In genomic region chr2:185998562-185999070, GRCh38 we compare ENCODE assay signal across 29 cellular contexts.
"Had no signal": no experiment of that assay in that cellular context is flagged by ENCODE, and none has a peak within 500 bp of the region (broad histone marks: within the 10 kb centered on the region; RNA-seq: fewer than 3 reads in every experiment).

No MANE protein-coding gene starts in this region.

- H3K4me3 Mint-ChIP-seq: activated CD4-positive, alpha-beta T cell treated with anti-CD3 and anti-CD28 coated beads for 36 hours; activated CD4-positive, alpha-beta T cell treated with anti-CD3 and anti-CD28 coated beads, Interleukin-2, amount 10 ng/mL, durations not matched to agents 7 days and 5 days; activated CD8-positive, alpha-beta T cell treated with anti-CD3 and anti-CD28 coated beads, Interleukin-2, amount 10 ng/mL, durations not matched to agents 7 days and 5 days; activated naive CD4-positive, alpha-beta T cell treated with anti-CD3 and anti-CD28 coated beads, Interleukin-2, amount 50 U/mL, for 24 hours; activated naive CD8-positive, alpha-beta T cell treated with anti-CD3 and anti-CD28 coated beads, Interleukin-2, amount 10 ng/mL, durations not matched to agents 7 days and 5 days; activated T-cell treated with anti-CD3 and anti-CD28 coated beads, Interleukin-2, amount 50 U/mL, for 24 hours had no signal

- H3K4me3 ChIP-seq: adrenal gland, body of pancreas, Peyer's patch, SJSA1 had no signal

- H3K4me1 Mint-ChIP-seq: activated CD4-positive, alpha-beta T cell treated with anti-CD3 and anti-CD28 coated beads, Interleukin-2, amount 10 ng/mL, durations not matched to agents 7 days and 5 days; activated naive CD4-positive, alpha-beta T cell treated with anti-CD3 and anti-CD28 coated beads, Interleukin-2, amount 50 U/mL, for 24 hours; activated naive CD8-positive, alpha-beta T cell treated with anti-CD3 and anti-CD28 coated beads, Interleukin-2, amount 10 ng/mL, durations not matched to agents 7 days and 5 days had no signal

- DNase-seq: activated CD4-positive, alpha-beta T cell treated with anti-CD3 and anti-CD28 coated beads for 36 hours; activated CD4-positive, alpha-beta T cell treated with anti-CD3 and anti-CD28 coated beads, Interleukin-2, amount 10 ng/mL, durations not matched to agents 7 days and 5 days; activated CD4-positive, alpha-beta T cell treated with anti-CD3 and anti-CD28 coated beads, Interleukin-2, amount 50 U/mL, for 48 hours; activated CD8-positive, alpha-beta T cell treated with anti-CD3 and anti-CD28 coated beads, Interleukin-2, amount 10 ng/mL, durations not matched to agents 7 days and 5 days; activated gamma-delta T cell; activated naive CD4-positive, alpha-beta T cell treated with Interleukin-2 at 50 U/mL for 16 hours; activated naive CD8-positive, alpha-beta T cell treated with anti-CD3 and anti-CD28 coated beads, Interleukin-2, amount 10 ng/mL, durations not matched to agents 7 days and 5 days; activated T-cell treated with anti-CD3 and anti-CD28 coated beads, Interleukin-2, amount 50 U/mL, for 24 hours; adrenal gland; body of pancreas; caudate nucleus; cerebellar nuclear complex; NCI-H1092 treated with DMSO at 0.1 percent for 48 hours; NCI-H1417; NCI-H146; NCI-H187; NCI-H2081; NCI-H345; NCI-H524 treated with DMSO at 0.1 percent for 48 hours; PC-3; Peyer's patch; RPMI8226; SHP77 treated with DMSO at 0.1 percent for 48 hours; T-helper 1 cell; T-helper 2 cell; T-helper 9 cell had no signal

- H3K27ac Mint-ChIP-seq: activated CD4-positive, alpha-beta T cell treated with anti-CD3 and anti-CD28 coated beads for 36 hours; activated CD4-positive, alpha-beta T cell treated with anti-CD3 and anti-CD28 coated beads, Interleukin-2, amount 10 ng/mL, durations not matched to agents 7 days and 5 days; activated CD8-positive, alpha-beta T cell treated with anti-CD3 and anti-CD28 coated beads, Interleukin-2, amount 10 ng/mL, durations not matched to agents 7 days and 5 days; activated naive CD4-positive, alpha-beta T cell treated with anti-CD3 and anti-CD28 coated beads, Interleukin-2, amount 50 U/mL, for 24 hours; activated naive CD8-positive, alpha-beta T cell treated with anti-CD3 and anti-CD28 coated beads, Interleukin-2, amount 10 ng/mL, durations not matched to agents 7 days and 5 days; activated T-cell treated with anti-CD3 and anti-CD28 coated beads, Interleukin-2, amount 50 U/mL, for 24 hours; activated T-helper 2 cell treated with anti-CD3 and anti-CD28 coated beads, Interferon-gamma antibody, Interleukin-2, Interleukin-4, amounts not matched to agents 10 μg/mL and 5 μg/mL and 100 μg/mL, durations not matched to agents 14 hours and 24 hours and 36 hours had no signal

- H3K9me3 Mint-ChIP-seq: activated CD4-positive, alpha-beta T cell treated with anti-CD3 and anti-CD28 coated beads, Interleukin-2, amount 10 ng/mL, durations not matched to agents 7 days and 5 days; activated T-cell treated with anti-CD3 and anti-CD28 coated beads, Interleukin-2, amount 50 U/mL, for 24 hours; activated T-helper 2 cell treated with anti-CD3 and anti-CD28 coated beads, Interferon-gamma antibody, Interleukin-2, Interleukin-4, amounts not matched to agents 10 μg/mL and 5 μg/mL and 100 μg/mL, durations not matched to agents 14 hours and 24 hours and 36 hours had no signal

- H3K27me3 Mint-ChIP-seq: activated CD4-positive, alpha-beta T cell treated with anti-CD3 and anti-CD28 coated beads for 36 hours; activated CD4-positive, alpha-beta T cell treated with anti-CD3 and anti-CD28 coated beads, Interleukin-2, amount 10 ng/mL, durations not matched to agents 7 days and 5 days; activated naive CD4-positive, alpha-beta T cell treated with anti-CD3 and anti-CD28 coated beads, Interleukin-2, amount 50 U/mL, for 24 hours; activated naive CD8-positive, alpha-beta T cell treated with anti-CD3 and anti-CD28 coated beads, Interleukin-2, amount 10 ng/mL, durations not matched to agents 7 days and 5 days; activated T-cell treated with anti-CD3 and anti-CD28 coated beads, Interleukin-2, amount 50 U/mL, for 24 hours had no signal

- H3K36me3 Mint-ChIP-seq: activated naive CD8-positive, alpha-beta T cell treated with anti-CD3 and anti-CD28 coated beads, Interleukin-2, amount 10 ng/mL, durations not matched to agents 7 days and 5 days had no signal
